Comparison of ENCODE assay signal across 8 cellular contexts in the genomic region with DNA sequence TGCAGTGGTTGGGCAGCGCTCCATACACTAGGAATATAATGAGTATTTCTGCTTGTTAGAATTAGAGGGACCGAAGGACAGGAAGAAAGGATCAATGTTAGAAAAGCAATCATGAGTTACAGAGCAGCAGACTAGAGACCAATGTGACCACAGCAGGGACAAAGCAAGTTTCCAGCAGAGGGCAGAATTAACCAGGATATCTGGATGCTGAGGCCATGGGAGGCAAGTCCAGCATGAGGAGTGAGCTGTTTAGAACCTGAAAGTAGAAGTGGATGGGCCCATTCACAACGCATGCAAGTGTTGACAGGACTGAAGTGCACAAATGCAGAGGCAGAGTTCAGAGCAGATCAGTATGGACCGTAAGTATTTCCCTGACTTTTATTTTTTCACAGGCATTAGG.
A peak's percentile ranks its signal among the peaks of the same experiment; 100 is the strongest.
DNase-seq lines count a peak whose midpoint lies in the region; ATAC-seq and TF ChIP-seq lines count a peak whose summit lies in the region.

No MANE protein-coding gene starts in this region.

- H3K4me3 Mint-ChIP-seq in activated CD4-positive, alpha-beta T cell treated with anti-CD3 and anti-CD28 coated beads, Interleukin-2, amount 10 ng/mL, durations not matched to agents 7 days and 5 days, result no peak overlapping the region

- no peaks in the 10 kb centered on the region for H3K36me3 Mint-ChIP-seq in activated CD4-positive, alpha-beta T cell treated with anti-CD3 and anti-CD28 coated beads, Interleukin-2, amount 10 ng/mL, durations not matched to agents 7 days and 5 days (ENCODE audit: low read depth)

- H3K27ac Mint-ChIP-seq in activated CD4-positive, alpha-beta T cell treated with anti-CD3 and anti-CD28 coated beads, Interleukin-2, amount 10 ng/mL, durations not matched to agents 7 days and 5 days, result no peak overlapping the region

- no peak for TF ChIP-seq CTCF in fibroblast of pulmonary artery (IDR thresholded peaks at IDR 0.05; ENCODE audit: low read length, missing control alignments)

- H3K4me1 Mint-ChIP-seq in activated CD4-positive, alpha-beta T cell treated with anti-CD3 and anti-CD28 coated beads, Interleukin-2, amount 10 ng/mL, durations not matched to agents 7 days and 5 days, result no peaks in the 10 kb centered on the region

- peak; percentile 45 for ATAC-seq in sciatic nerve
- no peak for ATAC-seq in GM19463 (IDR thresholded peaks at IDR 0.05; ENCODE audit: unreplicated experiment)

- no peaks in the 10 kb centered on the region for H3K9me3 Mint-ChIP-seq in activated CD4-positive, alpha-beta T cell treated with anti-CD3 and anti-CD28 coated beads, Interleukin-2, amount 10 ng/mL, durations not matched to agents 7 days and 5 days

- DNase-seq in NOMO-1 treated with DMSO at 0.1 percent for 48 hours (lab: John Stamatoyannopoulos, UW; ENCODE audit: unreplicated experiment) (peak; percentile 1), NOMO-1 treated with dmso at 0.1 percent for 144 hours (lab: John Stamatoyannopoulos, UW; ENCODE audit: unreplicated experiment) (no peak), NCI-H82 treated with DMSO at 0.1 percent for 48 hours (lab: John Stamatoyannopoulos, UW; ENCODE audit: unreplicated experiment) (peak; percentile 41), fibroblast of pulmonary artery (ENCODE audit: low read depth) (peak; percentile 3), sciatic nerve (ENCODE audit: low spot score) (no peak)
- no peak for DNase-seq in activated CD4-positive, alpha-beta T cell treated with anti-CD3 and anti-CD28 coated beads for 1 hour
- no peak for DNase-seq in activated CD4-positive, alpha-beta T cell treated with anti-CD3 and anti-CD28 coated beads, Interleukin-2, amount 10 ng/mL, durations not matched to agents 7 days and 5 days

- intact Hi-C loops in sciatic nerve (cut with DNase I), result no loop called here

- H3K27me3 Mint-ChIP-seq in activated CD4-positive, alpha-beta T cell treated with anti-CD3 and anti-CD28 coated beads, Interleukin-2, amount 10 ng/mL, durations not matched to agents 7 days and 5 days, result no peaks in the 10 kb centered on the region

- POLR2A ChIA-PET in activated CD4-positive, alpha-beta T cell treated with anti-CD3 and anti-CD28 coated beads, Interleukin-2, amount 10 ng/mL, durations not matched to agents 7 days and 5 days (lab: Charles Lee), result no interaction called here

- CTCF ChIA-PET in activated CD4-positive, alpha-beta T cell treated with anti-CD3 and anti-CD28 coated beads, Interleukin-2, amount 10 ng/mL, durations not matched to agents 7 days and 5 days (lab: Charles Lee), result no interaction called here

- no peak overlapping the region for H3K4me3 ChIP-seq in fibroblast of pulmonary artery (replicated peaks; ENCODE audit: low read depth, low read length)

Comparison
In these comparisons a context has a peak if more than half of its experiments do, and no peak if none do; other contexts are left out.
1. DNase-seq: peak in NOMO-1 treated with DMSO at 0.1 percent for 48 hours (single experiment), NCI-H82 treated with DMSO at 0.1 percent for 48 hours (single experiment) and fibroblast of pulmonary artery (single experiment); none in NOMO-1 treated with dmso at 0.1 percent for 144 hours (single experiment), sciatic nerve (single experiment), activated CD4-positive, alpha-beta T cell treated with anti-CD3 and anti-CD28 coated beads for 1 hour (single experiment) and activated CD4-positive, alpha-beta T cell treated with anti-CD3 and anti-CD28 coated beads, Interleukin-2, amount 10 ng/mL, durations not matched to agents 7 days and 5 days (single experiment).